13 cellular contexts compared by ENCODE assay signal in the genomic region with DNA sequence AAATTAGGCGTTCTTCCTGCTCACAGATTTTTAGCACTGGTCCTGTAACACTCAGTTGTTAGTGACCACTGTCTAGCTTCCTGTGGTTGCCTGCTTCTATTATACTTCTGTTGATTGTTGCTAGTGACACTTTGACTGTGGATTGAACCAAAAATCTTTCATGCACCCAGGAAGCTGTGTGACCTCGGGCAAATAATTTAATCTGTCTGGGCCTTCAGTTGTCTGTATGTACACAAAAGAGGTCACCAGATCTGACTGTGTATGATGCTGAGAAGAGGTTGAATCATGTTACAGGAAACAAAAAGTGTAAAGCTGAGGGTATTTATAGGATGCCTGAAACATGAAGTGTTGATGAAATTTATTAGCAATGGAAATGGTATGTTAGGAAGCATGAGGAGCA. TPM values are rescaled to one million over a fixed set of nuclear protein-coding genes. Genes with fewer than 3 reads are reported as not detected.
DNase-seq lines count a peak whose midpoint lies in the region; ATAC-seq, FAIRE-seq and TF ChIP-seq lines count a peak whose summit lies in the region.
"Had no signal": no experiment of that assay in that cellular context is flagged by ENCODE, and none has a peak within 500 bp of the region (broad histone marks: within the 10 kb centered on the region; RNA-seq: fewer than 3 reads in every experiment).

No MANE protein-coding gene starts in this region.

- FAIRE-seq in GM12878 (lab: Jason Lieb, UNC), result peak; percentile 13

- H3K4me3 Mint-ChIP-seq in activated T-cell treated with anti-CD3 and anti-CD28 coated beads, Interleukin-2, amount 50 U/mL, for 72 hours, result peak overlapping the region; percentile 58 to 86
- peak overlapping the region; percentile 6 for H3K4me3 Mint-ChIP-seq in stimulated activated naive CD8-positive, alpha-beta T cell treated with anti-CD3 and anti-CD28 coated beads, Interleukin-15, Interleukin-2, amounts not matched to agents 100 ng/mL and 50 ng/mL, for 24 hours
- H3K4me3 Mint-ChIP-seq: WTC11 had no signal

- in situ Hi-C loops in GM12878 (cut with MboI), result no loop called here

- intact Hi-C loops in GM12878 (cut with micrococcal nuclease; ENCODE audit: unreplicated experiment) (no loop called here), Right ventricle myocardium inferior (cut with DNase I) (no loop called here)

- no peak for TF ChIP-seq EP300 in GM12878 (IDR thresholded peaks at IDR 0.05; ENCODE audit: borderline replicate concordance in 1 of 2, control insufficient read depth in 1 of 2, low read depth in 2 of 2, low read length in 2 of 2)

- H3K27ac ChIP-seq in GM12878 (ENCODE audit: control insufficient read depth, insufficient read depth), result no peak overlapping the region
- H3K27ac ChIP-seq: vagina had no signal

- no peak for DNase-seq in activated T-cell treated with anti-CD3 and anti-CD28 coated beads, Interleukin-2, amount 50 U/mL, for 72 hours
- DNase-seq in activated T-cell treated with anti-CD3 and anti-CD28 coated beads for 4 hours (no peak), GM12878 (ENCODE audit: low read depth, low spot score) (no peak), DMS79 (lab: John Stamatoyannopoulos, UW) (no peak), Right ventricle myocardium inferior (ENCODE audit: missing footprints) (no peak)
- DNase-seq: hippocampal formation had no signal

- 58% methylated on average over 2 of the region's 2 CpGs for WGBS in GM12878 (ENCODE audit: insufficient coverage, insufficient replicate concordance, low lambda C conversion rate, missing lambda C conversion rate)

- no peak for TF ChIP-seq RAD21 in GM12878 (IDR thresholded peaks at IDR 0.05; ENCODE audit: insufficient read depth, low read depth, low read length)

- POLR2A ChIA-PET in GM12878 (lab: Charles Lee), result no interaction called here

- H3K4me1 Mint-ChIP-seq in activated T-cell treated with anti-CD3 and anti-CD28 coated beads, Interleukin-2, amount 50 U/mL, for 72 hours (ENCODE audit: low read depth), result peaks cover 97% of the 10 kb centered on the region
- peaks cover 90% of the 10 kb centered on the region for H3K4me1 Mint-ChIP-seq in stimulated activated naive CD8-positive, alpha-beta T cell treated with anti-CD3 and anti-CD28 coated beads, Interleukin-15, Interleukin-2, amounts not matched to agents 100 ng/mL and 50 ng/mL, for 24 hours (ENCODE audit: low read depth)
- H3K4me1 Mint-ChIP-seq: WTC11 had no signal

- no peaks in the 10 kb centered on the region for H3K27me3 ChIP-seq in GM12878 (replicated peaks in 1 of 2; ENCODE audit: control insufficient read depth in 2 of 2, insufficient read depth in 2 of 2, low read length in 1 of 2)
- H3K27me3 ChIP-seq: vagina had no signal

- RAD21 ChIA-PET in GM12878 (lab: Charles Lee; ENCODE audit: unreplicated experiment), result no interaction called here

- CTCF ChIA-PET in GM12878 (lab: Yijun Ruan, JAX), result no interaction called here

- no peak for TF ChIP-seq CTCF in GM12878 (IDR thresholded peaks at IDR 0.05 in 2 of 3, conservative IDR thresholded peaks at IDR 0.05 in 1 of 3; ENCODE audit: control insufficient read depth in 2 of 3, extremely low read depth in 1 of 3, insufficient read depth in 1 of 3, low read depth in 3 of 3, low read length in 3 of 3)

- H3K4me2 ChIP-seq in GM12878 (ENCODE audit: control insufficient read depth, insufficient read depth), result no peak overlapping the region

- no peaks in the 10 kb centered on the region; the same call in 2 of the 3 replicates for H3K9me3 ChIP-seq in GM12878 (replicated peaks; ENCODE audit: control insufficient read depth, insufficient read depth, low read length)
- H3K9me3 ChIP-seq: vagina had no signal

- SMC1A ChIA-PET in GM12878 (lab: Charles Lee; ENCODE audit: uncharacterized antibody, unreplicated experiment), result no interaction called here

- peaks cover 31 to 57% of the 10 kb centered on the region in 2 donors for H3K36me3 Mint-ChIP-seq in activated T-cell treated with anti-CD3 and anti-CD28 coated beads, Interleukin-2, amount 50 U/mL, for 72 hours (ENCODE audit: insufficient read depth in 2 of 2)
- peaks cover 50% of the 10 kb centered on the region for H3K36me3 Mint-ChIP-seq in stimulated activated naive CD8-positive, alpha-beta T cell treated with anti-CD3 and anti-CD28 coated beads, Interleukin-15, Interleukin-2, amounts not matched to agents 100 ng/mL and 50 ng/mL, for 24 hours (ENCODE audit: low read depth)

- no peak overlapping the region for H3K9ac ChIP-seq in GM12878 (ENCODE audit: control insufficient read depth, insufficient read depth, low read length)

- TF ChIP-seq POLR2A in GM12878 (IDR thresholded peaks at IDR 0.05; ENCODE audit: low read depth, low read length), result no peak

- no peak overlapping the region for H3K4me3 ChIP-seq in GM12878
- H3K4me3 ChIP-seq: vagina had no signal

- no peaks in the 10 kb centered on the region for H4K20me1 ChIP-seq in GM12878 (ENCODE audit: control insufficient read depth, insufficient read depth)

- H3K9me3 Mint-ChIP-seq in activated T-cell treated with anti-CD3 and anti-CD28 coated beads, Interleukin-2, amount 50 U/mL, for 72 hours, result no peaks in the 10 kb centered on the region
- H3K9me3 Mint-ChIP-seq in stimulated activated naive CD8-positive, alpha-beta T cell treated with anti-CD3 and anti-CD28 coated beads, Interleukin-15, Interleukin-2, amounts not matched to agents 100 ng/mL and 50 ng/mL, for 24 hours, result no peaks in the 10 kb centered on the region

- peak overlapping the region; percentile 93 for H3K27ac Mint-ChIP-seq in activated T-cell treated with anti-CD3 and anti-CD28 coated beads, Interleukin-2, amount 50 U/mL, for 72 hours
- H3K27ac Mint-ChIP-seq in stimulated activated naive CD8-positive, alpha-beta T cell treated with anti-CD3 and anti-CD28 coated beads, Interleukin-15, Interleukin-2, amounts not matched to agents 100 ng/mL and 50 ng/mL, for 24 hours, result peak overlapping the region; percentile 68
- H3K27ac Mint-ChIP-seq: WTC11 had no signal

- H3K79me2 ChIP-seq in GM12878 (ENCODE audit: control insufficient read depth, insufficient read depth, low read length), result no peaks in the 10 kb centered on the region

- no peak overlapping the region for H2AFZ ChIP-seq in GM12878 (ENCODE audit: control insufficient read depth, low read depth, low read length)

- BruUV-seq in GM12878 (replicated peaks; lab: Mats Ljungman, UMichigan), result TSS peak; percentile 90

- H3K36me3 ChIP-seq in GM12878 (ENCODE audit: control insufficient read depth in 2 of 2, insufficient read depth in 2 of 2, low read length in 1 of 2), result no peaks in the 10 kb centered on the region
- H3K36me3 ChIP-seq: vagina had no signal

- H3K27me3 Mint-ChIP-seq in activated T-cell treated with anti-CD3 and anti-CD28 coated beads, Interleukin-2, amount 50 U/mL, for 72 hours (ENCODE audit: low read depth), result no peaks in the 10 kb centered on the region
- H3K27me3 Mint-ChIP-seq in stimulated activated naive CD8-positive, alpha-beta T cell treated with anti-CD3 and anti-CD28 coated beads, Interleukin-15, Interleukin-2, amounts not matched to agents 100 ng/mL and 50 ng/mL, for 24 hours, result no peaks in the 10 kb centered on the region

- peak; percentile 48 to 63 for ATAC-seq in activated T-cell treated with anti-CD3 and anti-CD28 coated beads, Interleukin-2, amount 50 U/mL, for 72 hours (replicated peaks in 1 of 2)
- peak; percentile 23 for ATAC-seq in HG03442 (IDR thresholded peaks at IDR 0.05; ENCODE audit: unreplicated experiment)
- peak; percentile 38 for ATAC-seq in GM12878
- no peak for ATAC-seq in HG02840 (IDR thresholded peaks at IDR 0.05; ENCODE audit: low FRiP score, unreplicated experiment)
- no peak for ATAC-seq in Right ventricle myocardium inferior
- ATAC-seq: WTC11 had no signal

- H3K4me1 ChIP-seq in GM12878 (ENCODE audit: control insufficient read depth, insufficient read depth, low read length), result peaks cover 4% of the 10 kb centered on the region
- H3K4me1 ChIP-seq: vagina had no signal

TF ChIP-seq in GM12878, 131 proteins besides CTCF, POLR2A, EP300 and RAD21 (continues in another document):
- TF ChIP-seq, protein P1, sequence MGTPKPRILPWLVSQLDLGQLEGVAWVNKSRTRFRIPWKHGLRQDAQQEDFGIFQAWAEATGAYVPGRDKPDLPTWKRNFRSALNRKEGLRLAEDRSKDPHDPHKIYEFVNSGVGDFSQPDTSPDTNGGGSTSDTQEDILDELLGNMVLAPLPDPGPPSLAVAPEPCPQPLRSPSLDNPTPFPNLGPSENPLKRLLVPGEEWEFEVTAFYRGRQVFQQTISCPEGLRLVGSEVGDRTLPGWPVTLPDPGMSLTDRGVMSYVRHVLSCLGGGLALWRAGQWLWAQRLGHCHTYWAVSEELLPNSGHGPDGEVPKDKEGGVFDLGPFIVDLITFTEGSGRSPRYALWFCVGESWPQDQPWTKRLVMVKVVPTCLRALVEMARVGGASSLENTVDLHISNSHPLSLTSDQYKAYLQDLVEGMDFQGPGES (IDR thresholded peaks at IDR 0.05), result no peak

RNA-seq across cellular contexts. Expression of a gene that starts 12.7 kb away (rescaled TPM):
- 100 to 1,000 TPM; 145 to 196 TPM for total RNA-seq in activated T-cell treated with anti-CD3 and anti-CD28 coated beads, Interleukin-2, amount 50 U/mL, for 72 hours
- total RNA-seq in GM12878 (2013; cell fraction: nucleolus; rRNA removed), result 0.23 and 0.29 TPM in 2 replicates
- total RNA-seq in GM12878 (2014; rRNA removed) (0.93 and 1.1 TPM in 2 replicates), GM12878 (2014; rRNA removed; fragmentation: Illumina TruSeq; extraction: Trizol) (0.85 and 0.92 TPM in 2 replicates), GM12878 (2021) (0.77 and 1.0 TPM in 2 replicates), Right ventricle myocardium inferior (not detected)
- not detected for polyA plus RNA-seq in GM12878 (2011; ENCODE audit: low read depth)
- polyA plus RNA-seq in GM12878 (2011; rRNA removed) (36.0 and 46.8 TPM in 2 replicates), GM12878 (2014; fragmentation: Illumina TruSeq; extraction: Trizol) (0.90 and 1.4 TPM in 2 replicates), GM12878 (2014; fragmentation: Nextera tagmentation; extraction: Ambion mirVana) (1 to 10 TPM in 1 of 2 experiments, under 1 TPM in 1; 0.75 to 1.5 TPM), GM12878 (2014; rRNA removed) (0.47 and 0.76 TPM in 2 replicates), GM12878 (2016; fragmentation: Nextera tagmentation; extraction: Ambion mirVana) (under 1 TPM; 0.47 to 0.68 TPM)
- 19.6 and 25.3 TPM in 2 replicates for polyA plus RNA-seq in GM12878 (2011; cell fraction: cytosol; rRNA removed)
- polyA plus RNA-seq in GM12878 (2011; cell fraction: nucleus; rRNA removed), result 13.4 and 19.2 TPM in 2 replicates
- not detected in 2 replicates for polyA plus RNA-seq in GM12878 (2012)
- 25.7 and 27.1 TPM in 2 replicates for polyA minus RNA-seq in GM12878 (2011; rRNA and poly(A)+ RNA removed)
- 6.4 and 6.5 TPM in 2 replicates for polyA minus RNA-seq in GM12878 (2011; cell fraction: cytosol; rRNA and poly(A)+ RNA removed)
- polyA minus RNA-seq in GM12878 (2011; cell fraction: nucleus; rRNA and poly(A)+ RNA removed), result 5.9 and 7.0 TPM in 2 replicates
- total RNA-seq: cardiac septum had no signal
- polyA plus RNA-seq: neural cell had no signal

Comparison
In these comparisons a context has a peak if more than half of its experiments do, and no peak if none do; other contexts are left out.
1. ATAC-seq: peak in activated T-cell treated with anti-CD3 and anti-CD28 coated beads, Interleukin-2, amount 50 U/mL, for 72 hours (2 of 2), HG03442 (single experiment) and GM12878 (single experiment); none in HG02840 (single experiment) and Right ventricle myocardium inferior (single experiment).
2. RNA of a gene that starts 12.7 kb away (total RNA-seq): 145 to 196 TPM in activated T-cell treated with anti-CD3 and anti-CD28 coated beads, Interleukin-2, amount 50 U/mL, for 72 hours; 0.23 to 1.1 TPM in GM12878 and not detected in Right ventricle myocardium inferior (single experiment); every median in the first group is over 10 times any median in the second.